ENCODE assay signal across 7 cellular contexts in the genomic region with DNA sequence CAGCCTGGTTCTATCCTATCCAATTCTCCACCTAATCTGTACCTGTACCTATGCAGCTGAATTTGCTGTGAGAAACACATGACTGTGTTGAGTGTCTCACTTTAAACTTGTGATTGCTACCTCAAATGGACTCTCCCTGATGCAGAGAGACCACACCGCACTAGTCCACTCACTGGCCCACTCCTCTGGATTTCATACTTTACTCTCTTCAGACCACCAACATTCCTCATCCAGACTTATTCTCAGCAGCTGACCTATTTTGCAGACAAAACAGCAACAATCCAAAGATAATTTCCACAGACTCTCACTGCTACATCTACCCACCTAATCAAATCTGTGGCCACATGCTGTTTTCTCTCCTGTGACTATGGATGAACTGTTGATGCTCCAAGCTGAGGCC.
"Had no signal": no experiment of that assay in that cellular context is flagged by ENCODE, and none has a peak within 500 bp of the region (broad histone marks: within the 10 kb centered on the region; RNA-seq: fewer than 3 reads in every experiment).

No MANE protein-coding gene starts in this region.

- H3K27ac ChIP-seq: HL-60, KMS-11 had no signal

- DNase-seq: IMR-90, KBM-7, KG1 had no signal

- H3K4me3 ChIP-seq: K562 had no signal

- FAIRE-seq: HTR-8/SVneo, K562 had no signal

- H3K9ac ChIP-seq: KMS-11 had no signal

- ATAC-seq: K562 had no signal

- H3K4me2 ChIP-seq: KMS-11 had no signal
